8 cellular contexts compared by ENCODE assay signal in genomic region chr6:129730477-129731165, GRCh38. TPM values are rescaled to one million over a fixed set of nuclear protein-coding genes. Genes with fewer than 3 reads are reported as not detected.
DNase-seq lines count a peak whose midpoint lies in the region; ATAC-seq and TF ChIP-seq lines count a peak whose summit lies in the region.

No MANE protein-coding gene starts in this region.

- H3K4me1 Mint-ChIP-seq in activated CD4-positive, alpha-beta T cell treated with anti-CD3 and anti-CD28 coated beads, Interleukin-2, amount 10 ng/mL, durations not matched to agents 24 days and 14 days = peaks cover 12% of the 10 kb centered on the region
- H3K4me1 Mint-ChIP-seq in HFFc6 (ENCODE audit: low read depth) = peaks cover 36% of the 10 kb centered on the region

- H3K27ac ChIP-seq in OCI-LY3 (ENCODE audit: low read length) (no peak overlapping the region), neural cell (ENCODE audit: low read length) (no peak overlapping the region)

- H3K27ac Mint-ChIP-seq in activated CD4-positive, alpha-beta T cell treated with anti-CD3 and anti-CD28 coated beads, Interleukin-2, amount 10 ng/mL, durations not matched to agents 24 days and 14 days = no peak overlapping the region
- H3K27ac Mint-ChIP-seq in HFFc6 = peak overlapping the region; percentile 35

- H3K27me3 ChIP-seq in OCI-LY3 (ENCODE audit: low read depth, low read length) (no peaks in the 10 kb centered on the region), neural cell (ENCODE audit: insufficient read depth, low read depth, low read length) (no peaks in the 10 kb centered on the region)

- H3K79me2 ChIP-seq in OCI-LY3 (ENCODE audit: low read length) (no peaks in the 10 kb centered on the region), neural cell (replicated peaks; ENCODE audit: insufficient read depth, low read length) (no peaks in the 10 kb centered on the region)

- H3K9me3 ChIP-seq in OCI-LY3 (ENCODE audit: insufficient read depth, low read length) = no peaks in the 10 kb centered on the region
- no peaks in the 10 kb centered on the region for H3K9me3 ChIP-seq in neural cell (ENCODE audit: low read length)

- intact Hi-C loops in activated CD4-positive, alpha-beta T cell treated with anti-CD3 and anti-CD28 coated beads, Interleukin-2, amount 10 ng/mL, durations not matched to agents 24 days and 14 days (cut with micrococcal nuclease) = loop anchor here (1.0 to 5.0 kb wide), 5 partner anchors 18 to 233 kb away; no protein-coding TSS in a partner anchor

- H3K27me3 Mint-ChIP-seq in activated CD4-positive, alpha-beta T cell treated with anti-CD3 and anti-CD28 coated beads, Interleukin-2, amount 10 ng/mL, durations not matched to agents 24 days and 14 days = no peaks in the 10 kb centered on the region
- no peaks in the 10 kb centered on the region for H3K27me3 Mint-ChIP-seq in HFFc6 (ENCODE audit: insufficient read depth)

- ATAC-seq in HG02885 (IDR thresholded peaks at IDR 0.05; ENCODE audit: poor library complexity, unreplicated experiment) = no peak

- H3K9me3 Mint-ChIP-seq in activated CD4-positive, alpha-beta T cell treated with anti-CD3 and anti-CD28 coated beads, Interleukin-2, amount 10 ng/mL, durations not matched to agents 24 days and 14 days = no peaks in the 10 kb centered on the region
- no peaks in the 10 kb centered on the region for H3K9me3 Mint-ChIP-seq in HFFc6

- TF ChIP-seq CTCF in HFFc6 (IDR thresholded peaks at IDR 0.05) (peak; percentile 82), OCI-LY3 (IDR thresholded peaks at IDR 0.05; ENCODE audit: low read depth, low read length) (peak; percentile 76), neural cell (IDR thresholded peaks at IDR 0.05; ENCODE audit: poor library complexity, severe bottlenecking) (peak; percentile 62)

- no peak overlapping the region for H3K4me3 Mint-ChIP-seq in activated CD4-positive, alpha-beta T cell treated with anti-CD3 and anti-CD28 coated beads, Interleukin-2, amount 10 ng/mL, durations not matched to agents 24 days and 14 days
- H3K4me3 Mint-ChIP-seq in HFFc6 = no peak overlapping the region

- H3K36me3 Mint-ChIP-seq in activated CD4-positive, alpha-beta T cell treated with anti-CD3 and anti-CD28 coated beads, Interleukin-2, amount 10 ng/mL, durations not matched to agents 24 days and 14 days (ENCODE audit: low read depth) = no peaks in the 10 kb centered on the region
- no peaks in the 10 kb centered on the region for H3K36me3 Mint-ChIP-seq in HFFc6 (ENCODE audit: low read depth)

- no peak overlapping the region for H3K4me3 ChIP-seq in OCI-LY3 (ENCODE audit: low read length)
- H3K4me3 ChIP-seq in neural cell (ENCODE audit: low read length) = no peak overlapping the region

- peak; percentile 80 for DNase-seq in activated CD4-positive, alpha-beta T cell treated with anti-CD3 and anti-CD28 coated beads, Interleukin-2, amount 10 ng/mL, durations not matched to agents 24 days and 14 days
- no peak for DNase-seq in activated CD4-positive, alpha-beta T cell treated with anti-CD3 and anti-CD28 coated beads, Interleukin-2, amount 50 U/mL, for 48 hours
- peak; percentile 29 for DNase-seq in HFFc6
- DNase-seq in dermis blood vessel endothelial cell = peak; percentile 73
- DNase-seq in NCI-H2029 treated with DMSO at 0.1 percent for 48 hours (lab: John Stamatoyannopoulos, UW) = no peak

- H4K20me1 ChIP-seq in OCI-LY3 (ENCODE audit: insufficient read depth, low read length) (no peaks in the 10 kb centered on the region), neural cell (ENCODE audit: insufficient read depth) (no peaks in the 10 kb centered on the region)

- H3K36me3 ChIP-seq in OCI-LY3 (replicated peaks; ENCODE audit: low read depth, low read length) (no peaks in the 10 kb centered on the region), neural cell (ENCODE audit: insufficient read depth, low read length) (no peaks in the 10 kb centered on the region)

- peak; percentile 65 for TF ChIP-seq RAD21 in neural cell (conservative IDR thresholded peaks at IDR 0.05)

- H2AFZ ChIP-seq in OCI-LY3 (ENCODE audit: low read depth, low read length) (peak overlapping the region; percentile 95), neural cell (ENCODE audit: low read depth, low read length) (no peak overlapping the region)

- H3K4me1 ChIP-seq in OCI-LY3 (ENCODE audit: low read length) = peaks cover 26% of the 10 kb centered on the region

- no peaks in the 10 kb centered on the region for H3K9me2 ChIP-seq in neural cell (ENCODE audit: insufficient read depth, low read length)

- H3K4me2 ChIP-seq in OCI-LY3 (ENCODE audit: low read length) = peak overlapping the region; percentile 53
- no peak overlapping the region for H3K4me2 ChIP-seq in neural cell (ENCODE audit: low read length)

- no peaks in the 10 kb centered on the region for H3F3A ChIP-seq in neural cell (ENCODE audit: insufficient read depth, low read length, poor library complexity, severe bottlenecking)

- H3K9ac ChIP-seq in OCI-LY3 (ENCODE audit: low read length) (peak overlapping the region; percentile 31; the same call in 1 of the 2 replicates), neural cell (ENCODE audit: low read length) (no peak overlapping the region)

- TF ChIP-seq EP300 in neural cell (conservative IDR thresholded peaks at IDR 0.05; ENCODE audit: poor library complexity, severe bottlenecking) = no peak

TF ChIP-seq in neural cell, 6 proteins besides CTCF, POLR2A, EP300 and RAD21:
- TF ChIP-seq SMC3 (conservative IDR thresholded peaks at IDR 0.05; ENCODE audit: poor library complexity) = peak; percentile 66
- no peak for TF ChIP-seq TAF1 (IDR thresholded peaks at IDR 0.05; ENCODE audit: low read depth)
- TF ChIP-seq REST (IDR thresholded peaks at IDR 0.05; ENCODE audit: borderline replicate concordance) = no peak

RNA-seq across cellular contexts. Expression of gene ARHGAP18, which starts 20.6 kb away (rescaled TPM):
- total RNA-seq in activated CD4-positive, alpha-beta T cell treated with anti-CD3 and anti-CD28 coated beads, Interleukin-2, amount 10 ng/mL, durations not matched to agents 24 days and 14 days = 3.2 and 3.8 TPM in 2 replicates
- total RNA-seq in HFFc6 (2021; fragmentation: NEBNext Ultra II Directional; extraction: Animal tissue kit (Norgen Biotek cat#: 25700)) = 10 to 100 TPM; 70.8 to 81.2 (median 76.0) TPM
- 110 and 119 TPM in 2 replicates for total RNA-seq in dermis blood vessel endothelial cell
- polyA plus RNA-seq in neural cell = 0.28 and 4.7 TPM in 2 replicates
- 0.69 and 0.73 TPM in 2 replicates for polyA minus RNA-seq in neural cell

Comparison
In these comparisons a context has a peak if more than half of its experiments do, and no peak if none do; other contexts are left out.
1. DNase-seq: peak in activated CD4-positive, alpha-beta T cell treated with anti-CD3 and anti-CD28 coated beads, Interleukin-2, amount 10 ng/mL, durations not matched to agents 24 days and 14 days (single experiment), HFFc6 (single experiment) and dermis blood vessel endothelial cell (single experiment); none in activated CD4-positive, alpha-beta T cell treated with anti-CD3 and anti-CD28 coated beads, Interleukin-2, amount 50 U/mL, for 48 hours (0 of 2) and NCI-H2029 treated with DMSO at 0.1 percent for 48 hours (single experiment).
2. RNA of gene ARHGAP18, which starts 20.6 kb away (total RNA-seq): 110 to 119 TPM in dermis blood vessel endothelial cell and 70.8 to 81.2 TPM in HFFc6; 3.2 to 3.8 TPM in activated CD4-positive, alpha-beta T cell treated with anti-CD3 and anti-CD28 coated beads, Interleukin-2, amount 10 ng/mL, durations not matched to agents 24 days and 14 days; every median in the first group is over 10 times any median in the second.
3. Peak in every context shown above with its lines, with median percentiles within 50 percentile points of each other: CTCF ChIP-seq.